Comparison of ENCODE assay signal across 8 cellular contexts in the genomic region with DNA sequence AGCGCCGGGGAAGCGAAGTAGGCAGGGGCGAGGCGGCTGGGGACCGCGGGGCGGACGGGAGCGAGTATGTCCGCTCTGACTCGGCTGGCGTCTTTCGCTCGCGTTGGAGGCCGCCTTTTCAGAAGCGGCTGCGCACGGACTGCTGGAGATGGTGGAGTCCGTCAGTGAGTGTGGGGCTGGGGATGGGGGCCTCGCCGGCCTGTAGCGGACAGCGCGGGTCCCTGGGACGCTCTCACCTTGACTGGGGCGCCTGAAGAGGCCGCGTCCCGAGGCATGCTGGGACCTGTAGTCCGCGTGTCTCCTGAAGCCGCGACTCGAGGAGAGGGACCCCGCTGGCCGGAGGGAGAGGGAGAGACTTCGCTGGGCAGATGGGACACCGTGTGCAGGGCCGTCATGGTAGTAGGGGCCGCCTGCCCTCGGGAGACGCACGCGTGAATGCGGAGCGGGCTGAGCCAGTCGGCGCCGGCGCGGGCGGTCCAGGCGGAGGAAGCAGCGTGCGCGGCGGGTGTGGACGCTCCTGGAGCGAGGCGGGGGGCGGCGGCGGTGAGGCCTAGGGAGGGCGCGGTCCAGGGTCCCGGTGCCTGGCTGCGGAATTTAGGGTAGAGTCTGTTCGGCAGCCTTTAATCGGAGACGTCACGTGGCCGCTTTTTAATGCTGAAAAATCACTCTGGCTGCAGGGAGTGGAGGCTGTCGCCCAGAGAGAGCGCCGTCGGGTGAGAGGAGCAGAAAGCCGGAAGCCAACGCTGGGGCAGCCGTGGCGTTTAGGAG. TPM values are rescaled to one million over a fixed set of nuclear protein-coding genes. Genes with fewer than 3 reads are reported as not detected.
DNase-seq lines count a peak whose midpoint lies in the region; ATAC-seq and TF ChIP-seq lines count a peak whose summit lies in the region.

A gene (plus strand): TSS at position 30 of the 768 bp plus-strand sequence. CDS start 37 bp downstream, at position 67.

- H3K4me3 ChIP-seq in epithelial cell of proximal tubule (ENCODE audit: low read depth, low read length) = peak within 1 kb of the TSS; percentile 91

- peak; percentile 91 for ATAC-seq in GM19463 (IDR thresholded peaks at IDR 0.05; ENCODE audit: unreplicated experiment)

- DNase-seq in D341Med (ENCODE audit: low spot score) (peak; percentile 88), HK-2 (ENCODE audit: unreplicated experiment) (peak; percentile 95), NOMO-1 treated with dmso at 0.1 percent for 144 hours (lab: John Stamatoyannopoulos, UW; ENCODE audit: unreplicated experiment) (peak; percentile 35), epithelial cell of proximal tubule (ENCODE audit: low read depth) (no peak), mucosa of gallbladder (ENCODE audit: low spot score) (peak; percentile 52)
- DNase-seq in activated CD8-positive, alpha-beta memory T cell treated with anti-CD3 and anti-CD28 coated beads, Interleukin-2, amount 50 U/mL, for 4 hours = peak; percentile 74
- peak; percentile 30 to 42 for DNase-seq in stimulated activated CD8-positive, alpha-beta memory T cell treated with anti-CD3 and anti-CD28 coated beads, Interleukin-7, amount 100 ng/mL, for 1 hour (ENCODE audit: low read depth in 2 of 2)

- TF ChIP-seq CTCF in epithelial cell of proximal tubule (conservative IDR thresholded peaks at IDR 0.05; ENCODE audit: low read depth, low read length) = peak; percentile 2

RNA-seq across cellular contexts. Expression of the gene that starts here (rescaled TPM):
- total RNA-seq in epithelial cell of proximal tubule = 425 and 531 TPM in 2 replicates
- 224 TPM for total RNA-seq in mucosa of gallbladder
